Comparison of ENCODE assay signal across 13 cellular contexts in the genomic region with DNA sequence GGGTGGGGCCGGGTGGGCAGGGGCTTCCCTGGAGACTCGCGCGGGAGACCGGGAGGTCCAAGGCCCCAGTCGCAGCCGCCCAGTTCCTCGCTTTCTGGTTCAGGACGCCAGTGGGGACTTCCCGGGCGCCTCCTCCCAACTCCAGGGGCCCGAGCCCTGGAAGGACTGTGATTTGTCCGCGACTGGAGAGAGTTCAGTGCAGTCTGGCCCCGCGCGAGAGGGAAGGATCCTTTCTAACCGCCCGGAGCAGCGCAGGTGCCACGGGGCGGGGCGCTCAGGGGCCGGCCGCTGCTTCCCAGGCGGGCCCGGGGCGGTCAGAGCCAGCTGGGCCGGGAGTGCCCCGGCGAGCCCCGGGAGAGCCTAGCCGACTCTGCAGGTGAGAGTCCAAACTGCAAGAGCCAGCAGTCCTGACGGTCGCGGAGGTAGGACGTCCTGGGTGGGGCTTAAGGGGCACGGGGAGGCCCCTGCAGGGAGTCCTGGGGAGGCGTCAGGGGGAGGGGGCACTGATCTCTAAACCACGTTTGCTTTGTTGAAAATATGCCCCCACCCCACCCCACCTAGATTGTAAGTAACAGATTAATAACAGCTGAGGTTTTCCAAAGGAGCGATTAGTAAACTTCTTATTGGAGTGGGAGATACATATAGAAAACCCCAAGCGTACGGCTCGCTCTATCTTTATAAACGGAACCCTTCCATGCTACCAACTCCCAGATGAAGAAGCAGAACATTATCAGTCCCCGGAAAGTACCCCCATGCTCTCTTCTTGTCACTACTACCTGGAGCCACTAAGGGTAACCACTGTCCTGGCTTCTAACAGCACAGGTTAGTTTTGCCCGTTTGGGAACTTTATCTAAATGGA. TPM values are rescaled to one million over a fixed set of nuclear protein-coding genes. Genes with fewer than 3 reads are reported as not detected.
DNase-seq lines count a peak whose midpoint lies in the region; ATAC-seq, FAIRE-seq and TF ChIP-seq lines count a peak whose summit lies in the region.
"Had no signal": no experiment of that assay in that cellular context is flagged by ENCODE, and none has a peak within 500 bp of the region (broad histone marks: within the 10 kb centered on the region; RNA-seq: fewer than 3 reads in every experiment).

No MANE protein-coding gene starts in this region.

- no peak for TF ChIP-seq CTCF in hepatocyte (IDR thresholded peaks at IDR 0.05; ENCODE audit: poor library complexity)

- ATAC-seq in HG03097 (IDR thresholded peaks at IDR 0.05; ENCODE audit: low FRiP score, unreplicated experiment): no peak

- H3K9me2 ChIP-seq in hepatocyte (replicated peaks; ENCODE audit: insufficient read depth): no peaks in the 10 kb centered on the region

- no peaks in the 10 kb centered on the region for H3K79me2 ChIP-seq in hepatocyte

- DNase-seq in H7: peak; percentile 90
- DNase-seq in NCI-H69 (lab: John Stamatoyannopoulos, UW): peak; percentile 32
- DNase-seq in hepatocyte (ENCODE audit: low spot score): peak; percentile 77
- DNase-seq in retina: peak; percentile 46
- DNase-seq in activated naive CD4-positive, alpha-beta T cell treated with anti-CD3 and anti-CD28 coated beads, Interleukin-2, amount 50 U/mL, for 16 hours: no peak
- DNase-seq in GM19239 (ENCODE audit: insufficient read length, low spot score): no peak
- DNase-seq: activated CD4-positive, alpha-beta T cell treated with anti-CD3 and anti-CD28 coated beads, Interleukin-2, amount 10 ng/mL, durations not matched to agents 24 days and 14 days; stimulated activated CD4-positive, alpha-beta T cell treated with anti-CD3 and anti-CD28 coated beads, Interleukin-12 subunit alpha, Interleukin-12 subunit beta, amount 100 ng/mL, for 4 hours had no signal

- H2AFZ ChIP-seq in hepatocyte: peak overlapping the region; percentile 15

- no peak overlapping the region for H3K27ac ChIP-seq in hepatocyte
- H3K27ac ChIP-seq: epithelial cell of prostate had no signal

- no peaks in the 10 kb centered on the region for H3K9me3 ChIP-seq in hepatocyte (ENCODE audit: low read depth)

- no peaks in the 10 kb centered on the region for H3K36me3 ChIP-seq in H7 (replicated peaks; ENCODE audit: control insufficient read depth, insufficient read depth, low read length)
- H3K36me3 ChIP-seq in hepatocyte (replicated peaks; ENCODE audit: insufficient read depth, low read depth): no peaks in the 10 kb centered on the region

- peaks cover 94% of the 10 kb centered on the region for H3K27me3 ChIP-seq in H7 (ENCODE audit: control insufficient read depth, insufficient read depth, low read length)
- peaks cover 99% of the 10 kb centered on the region for H3K27me3 ChIP-seq in hepatocyte

- FAIRE-seq in GM19239 (lab: Jason Lieb, UNC): no peak
- FAIRE-seq: G401.6, RCC 7860 had no signal

- H4K20me1 ChIP-seq in hepatocyte (ENCODE audit: insufficient read depth, poor library complexity, severe bottlenecking): no peaks in the 10 kb centered on the region

- peak overlapping the region; percentile 76 for H3K4me2 ChIP-seq in hepatocyte

- H3K4me1 ChIP-seq in hepatocyte (ENCODE audit: insufficient read depth): peaks cover 19% of the 10 kb centered on the region

- WGBS in hepatocyte (ENCODE audit: low lambda C conversion rate, missing lambda C conversion rate): 6% methylated on average over 44 of the region's 47 CpGs

- H3K4me3 ChIP-seq in H7 (ENCODE audit: insufficient read depth, low read depth, low read length) (no peak overlapping the region), hepatocyte (no peak overlapping the region)
- H3K4me3 ChIP-seq: lung had no signal

RNA-seq across cellular contexts. Expression of a gene that starts 8.2 kb away (rescaled TPM):
- not detected in 2 replicates for total RNA-seq in H7 (2014; rRNA removed; shearing (Covaris generic))
- 0.17 and 0.24 TPM in 2 replicates for total RNA-seq in hepatocyte
- not detected in 2 replicates for polyA plus RNA-seq in hepatocyte
- total RNA-seq: activated CD4-positive, alpha-beta T cell treated with anti-CD3 and anti-CD28 coated beads, Interleukin-2, amount 10 ng/mL, durations not matched to agents 24 days and 14 days; lung had no signal
- polyA plus RNA-seq: lung had no signal

Comparison
In these comparisons a context has a peak if more than half of its experiments do, and no peak if none do; other contexts are left out.
1. DNase-seq: peak in H7 (single experiment), NCI-H69 (single experiment), hepatocyte (single experiment) and retina (single experiment); none in activated naive CD4-positive, alpha-beta T cell treated with anti-CD3 and anti-CD28 coated beads, Interleukin-2, amount 50 U/mL, for 16 hours (single experiment) and GM19239 (single experiment).